24 cellular contexts compared by ENCODE assay signal in genomic region chr15:69222002-69222474, GRCh38.
A peak's percentile ranks its signal among the peaks of the same experiment; 100 is the strongest.
DNase-seq lines count a peak whose midpoint lies in the region; ATAC-seq, FAIRE-seq and TF ChIP-seq lines count a peak whose summit lies in the region.
"Had no signal": no experiment of that assay in that cellular context is flagged by ENCODE, and none has a peak within 500 bp of the region (broad histone marks: within the 10 kb centered on the region; RNA-seq: fewer than 3 reads in every experiment).

No MANE protein-coding gene starts in this region.

- no peak for ATAC-seq in WTC11
- peak; percentile 82 for ATAC-seq in HepG2
- no peak for ATAC-seq in GM19455 (IDR thresholded peaks at IDR 0.05; ENCODE audit: unreplicated experiment)
- ATAC-seq in HG03196 (IDR thresholded peaks at IDR 0.05; ENCODE audit: unreplicated experiment) = no peak
- ATAC-seq: GM12878 had no signal

- POLR2A ChIA-PET in WTC11 (lab: Charles Lee) = no interaction called here
- POLR2A ChIA-PET in HepG2 (lab: Yijun Ruan, JAX) = no interaction called here
- POLR2A ChIA-PET in SK-N-SH (lab: Yijun Ruan, JAX) = interaction anchor here (0.9 kb wide), 1 partner anchor 62 kb away, joined by 3 read pairs; the partner anchor contains the start of gene GLCE

- no peak overlapping the region for H3K4me3 ChIP-seq in HepG2 (replicated peaks in 1 of 3; ENCODE audit: insufficient read depth in 1 of 3, low read depth in 2 of 3, low read length in 3 of 3)
- H3K4me3 ChIP-seq in SJCRH30 = no peak overlapping the region
- no peak overlapping the region for H3K4me3 ChIP-seq in SK-N-SH (ENCODE audit: low read depth in 2 of 2, low read length in 1 of 2)
- H3K4me3 ChIP-seq: BLaER1, GM12878, Peyer's patch had no signal

- H3K4me2 ChIP-seq in HepG2 (ENCODE audit: low read depth, low read length) (peak overlapping the region; percentile 54), SK-N-SH (no peak overlapping the region)
- H3K4me2 ChIP-seq: BLaER1 had no signal

- no peaks in the 10 kb centered on the region; the same call in 1 of the 2 replicates for H3K9me2 ChIP-seq in SK-N-SH

- H3K27ac Mint-ChIP-seq in WTC11 = no peak overlapping the region
- H3K27ac Mint-ChIP-seq: CD4-positive, alpha-beta T cell had no signal

- H3K36me3 ChIP-seq in HepG2 (replicated peaks in 1 of 2; ENCODE audit: control insufficient read depth in 1 of 2, insufficient read depth in 2 of 2, low read length in 2 of 2) = no peaks in the 10 kb centered on the region
- no peaks in the 10 kb centered on the region; the same call in 1 of the 2 replicates for H3K36me3 ChIP-seq in SJCRH30
- peaks cover 0 to 17% of the 10 kb centered on the region in 2 experiments for H3K36me3 ChIP-seq in SK-N-SH (replicated peaks in 1 of 2; ENCODE audit: control insufficient read depth in 1 of 2, insufficient read depth in 2 of 2, low read length in 1 of 2)
- H3K36me3 ChIP-seq: Peyer's patch had no signal

- no peak for TF ChIP-seq POLR2A in HepG2 (IDR thresholded peaks at IDR 0.05; ENCODE audit: insufficient read depth in 1 of 2, low read depth in 2 of 2, low read length in 2 of 2)

- H3K4me1 ChIP-seq in HepG2 (ENCODE audit: insufficient read depth, low read length) (peaks cover 61% of the 10 kb centered on the region), SJCRH30 (no peaks in the 10 kb centered on the region), SK-N-SH (ENCODE audit: control insufficient read depth in 1 of 2, insufficient read depth in 2 of 2, low read depth in 1 of 2, low read length in 1 of 2) (peaks cover 3% of the 10 kb centered on the region in 2 experiments; a peak in 2 of 4 replicates)
- H3K4me1 ChIP-seq: BLaER1 had no signal

- H4K20me1 ChIP-seq in HepG2 (ENCODE audit: insufficient read depth, low read length) (no peaks in the 10 kb centered on the region), SK-N-SH (ENCODE audit: insufficient read depth) (no peaks in the 10 kb centered on the region)
- H4K20me1 ChIP-seq: BLaER1 had no signal

- H3K79me2 ChIP-seq in HepG2 (ENCODE audit: insufficient read depth, low read length) = no peaks in the 10 kb centered on the region
- no peaks in the 10 kb centered on the region for H3K79me2 ChIP-seq in SK-N-SH (ENCODE audit: insufficient read depth)

- peak; percentile 64 for FAIRE-seq in HepG2 (lab: Jason Lieb, UNC)
- FAIRE-seq: GM12878, GM18507 had no signal

- no peak for TF ChIP-seq RAD21 in HepG2 (CRISPR knock-in tag; IDR thresholded peaks at IDR 0.05)
- no peak for TF ChIP-seq RAD21 in SK-N-SH (IDR thresholded peaks at IDR 0.05; ENCODE audit: low read length)

- 10% methylated on average over 1 of the region's 6 CpGs for WGBS in HepG2 (ENCODE audit: low lambda C conversion rate)
- WGBS in SK-N-SH (ENCODE audit: low lambda C conversion rate) = 79% methylated on average over 4 of the region's 6 CpGs

- H3K9me3 ChIP-seq in HepG2 (ENCODE audit: low read length) (peaks cover 9% of the 10 kb centered on the region; the same call in 1 of the 2 replicates), SJCRH30 (replicated peaks) (peaks cover 4% of the 10 kb centered on the region; the same call in 1 of the 2 replicates), SK-N-SH (peaks cover 21% of the 10 kb centered on the region; the same call in 1 of the 2 replicates)
- H3K9me3 ChIP-seq: Peyer's patch had no signal

- H3K4me1 Mint-ChIP-seq in WTC11 = peaks cover 15% of the 10 kb centered on the region

- H2AFZ ChIP-seq in HepG2 (ENCODE audit: low read length) = no peak overlapping the region
- no peak overlapping the region for H2AFZ ChIP-seq in SK-N-SH (ENCODE audit: low read depth)

- H3K27ac ChIP-seq in HepG2 (ENCODE audit: extremely low read length, insufficient read depth, low read length) = peak overlapping the region; percentile 64
- H3K27ac ChIP-seq in SJCRH30 = no peak overlapping the region
- no peak overlapping the region for H3K27ac ChIP-seq in SK-N-SH (ENCODE audit: low read depth in 2 of 2, low read length in 1 of 2)
- H3K27ac ChIP-seq: BLaER1 had no signal

- H3K36me3 Mint-ChIP-seq in WTC11 = peaks cover 11% of the 10 kb centered on the region

- no peaks in the 10 kb centered on the region for H3K27me3 ChIP-seq in HepG2 (ENCODE audit: control insufficient read depth in 1 of 2, insufficient read depth in 2 of 2, low read length in 2 of 2)
- H3K27me3 ChIP-seq in SJCRH30 = no peaks in the 10 kb centered on the region
- no peaks in the 10 kb centered on the region for H3K27me3 ChIP-seq in SK-N-SH (ENCODE audit: insufficient read depth)
- H3K27me3 ChIP-seq: BLaER1, Peyer's patch had no signal

- TF ChIP-seq CTCF in WTC11 (IDR thresholded peaks at IDR 0.05) (no peak), HepG2 (CRISPR knock-in tag; IDR thresholded peaks at IDR 0.05) (no peak), SK-N-SH (IDR thresholded peaks at IDR 0.05) (no peak)

- H3K27me3 Mint-ChIP-seq in WTC11 (ENCODE audit: low read depth) = no peaks in the 10 kb centered on the region
- H3K27me3 Mint-ChIP-seq: CD4-positive, alpha-beta T cell had no signal

- H3K4me3 Mint-ChIP-seq in WTC11 = no peak overlapping the region
- H3K4me3 Mint-ChIP-seq: CD4-positive, alpha-beta T cell had no signal

- no peak for TF ChIP-seq EP300 in HepG2 (IDR thresholded peaks at IDR 0.05; ENCODE audit: low read depth in 2 of 2, low read length in 2 of 2)
- TF ChIP-seq EP300 in HepG2 (CRISPR knock-in tag; IDR thresholded peaks at IDR 0.05; ENCODE audit: borderline replicate concordance) = no peak
- no peak for TF ChIP-seq EP300 in SK-N-SH (IDR thresholded peaks at IDR 0.05; ENCODE audit: borderline replicate concordance in 1 of 2, low read depth in 1 of 2, low read length in 1 of 2)

- peaks cover 12% of the 10 kb centered on the region for H3K9me3 Mint-ChIP-seq in WTC11

- no TSS peak for BruUV-seq in HepG2 (replicated peaks; lab: Mats Ljungman, UMichigan)

- intact Hi-C loops in HepG2 (cut with micrococcal nuclease; ENCODE audit: unreplicated experiment) = no loop called here

- in situ Hi-C loops in HepG2 (cut with HindIII; ENCODE audit: extremely low pct_ligation_motif_present, low pct_unique_long_range_greater_than_20kb) = loop anchor here (5.0 kb wide), 2 partner anchors 60 to 165 kb away; partner anchors contain the start of gene GLCE

- H3K9ac ChIP-seq in HepG2 (ENCODE audit: insufficient read depth, low read depth, low read length) (no peak overlapping the region; the same call in 1 of the 2 replicates), SK-N-SH (no peak overlapping the region)
- H3K9ac ChIP-seq: BLaER1 had no signal

- DNase-seq in WTC11 (ENCODE audit: low spot score) (no peak), HepG2 (ENCODE audit: low spot score) (peak; percentile 75), renal cortical epithelial cell (ENCODE audit: low read depth) (peak; percentile 13), SJCRH30 (no peak), SK-N-SH (no peak)
- DNase-seq: ACHN; CD4-positive, alpha-beta T cell; COR-L47; DMS 273 treated with DMSO at 0.1 percent for 48 hours; DMS79 treated with DMSO at 0.1 percent for 48 hours; GOT3; HCEC 1CT; Kasumi-1; NCI-H1417; NCI-H1694 treated with DMSO at 0.1 percent for 48 hours; NCI-H2081 treated with DMSO at 0.1 percent for 48 hours; NCI-H446; NCI-H526; Peyer's patch had no signal

- no peaks in the 10 kb centered on the region for H3F3A ChIP-seq in SK-N-SH (replicated peaks; ENCODE audit: insufficient read depth)

- CTCF ChIA-PET in WTC11 (lab: Charles Lee) = interaction anchor here (0.7 to 2.4 kb wide), 3 partner anchors 8 to 203 kb away, joined by 3 to 10 read pairs (median 3); no protein-coding TSS in a partner anchor
- CTCF ChIA-PET in HepG2 (lab: Yijun Ruan, JAX; ENCODE audit: low intra/inter-chr PET ratio, low total read pairs) = no interaction called here
- CTCF ChIA-PET in SK-N-SH (lab: Yijun Ruan, JAX) = interaction anchor here (4.5 kb wide), 1 partner anchor 163 kb away, joined by 29 read pairs; no protein-coding TSS in a partner anchor

TF ChIP-seq in HepG2, 621 proteins besides CTCF, POLR2A, EP300 and RAD21 (continues in another document):
- TF ChIP-seq POLR2AphosphoS5 (IDR thresholded peaks at IDR 0.05; ENCODE audit: low read depth, low read length) = no peak

TF ChIP-seq in SK-N-SH, 30 proteins besides CTCF, POLR2A, EP300 and RAD21:
- TF ChIP-seq REST (IDR thresholded peaks at IDR 0.05; ENCODE audit: low read depth, low read length) (no peak), MEF2A (IDR thresholded peaks at IDR 0.05; ENCODE audit: borderline replicate concordance, low read depth) (no peak), MXI1 (IDR thresholded peaks at IDR 0.05; ENCODE audit: low read depth, low read length) (no peak)

Comparison
In these comparisons a context has a peak if more than half of its experiments do, and no peak if none do; other contexts are left out.
1. DNase-seq: peak in HepG2 (single experiment) and renal cortical epithelial cell (single experiment); none in WTC11 (single experiment), SJCRH30 (0 of 2) and SK-N-SH (single experiment).
2. Of the 50 proteins assayed by ChIP-seq in both HepG2 and WTC11: peak only in HepG2: ATF2, FOXK1, HMGXB4, IRF2, MAX, MLX and 3 more; only in WTC11: GABPB1; in both: none; in neither: 39; mixed calls (peak in some experiments, not most) for 1.